Comparison of ENCODE assay signal across 2 cellular contexts in the genomic region with DNA sequence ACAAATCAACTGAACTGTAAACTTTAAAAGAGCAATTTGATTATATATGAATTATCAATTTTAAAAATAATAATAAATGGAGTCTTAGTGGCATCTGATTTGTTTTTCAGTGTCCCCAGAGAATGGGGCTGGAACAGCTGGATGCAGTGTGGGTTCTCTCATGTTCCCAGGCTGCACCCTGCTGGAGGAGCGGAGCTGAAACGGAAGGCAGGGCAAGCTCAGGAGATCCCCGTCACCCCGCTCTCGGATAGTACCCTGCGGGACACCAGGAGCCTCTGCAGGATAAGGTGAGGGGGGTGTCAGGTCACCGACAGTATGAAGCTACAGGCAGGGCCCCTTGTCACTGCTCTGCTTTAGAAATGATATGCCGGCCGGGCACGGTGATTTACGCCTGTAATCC.
TF ChIP-seq lines count a peak whose summit lies in the region.

No MANE protein-coding gene starts in this region.

TF ChIP-seq in K562, 482 proteins besides CTCF, POLR2A, EP300 and RAD21:
- no peak for TF ChIP-seq KAT8 (IDR thresholded peaks at IDR 0.05; ENCODE audit: low read depth)
- TF ChIP-seq, protein P1, sequence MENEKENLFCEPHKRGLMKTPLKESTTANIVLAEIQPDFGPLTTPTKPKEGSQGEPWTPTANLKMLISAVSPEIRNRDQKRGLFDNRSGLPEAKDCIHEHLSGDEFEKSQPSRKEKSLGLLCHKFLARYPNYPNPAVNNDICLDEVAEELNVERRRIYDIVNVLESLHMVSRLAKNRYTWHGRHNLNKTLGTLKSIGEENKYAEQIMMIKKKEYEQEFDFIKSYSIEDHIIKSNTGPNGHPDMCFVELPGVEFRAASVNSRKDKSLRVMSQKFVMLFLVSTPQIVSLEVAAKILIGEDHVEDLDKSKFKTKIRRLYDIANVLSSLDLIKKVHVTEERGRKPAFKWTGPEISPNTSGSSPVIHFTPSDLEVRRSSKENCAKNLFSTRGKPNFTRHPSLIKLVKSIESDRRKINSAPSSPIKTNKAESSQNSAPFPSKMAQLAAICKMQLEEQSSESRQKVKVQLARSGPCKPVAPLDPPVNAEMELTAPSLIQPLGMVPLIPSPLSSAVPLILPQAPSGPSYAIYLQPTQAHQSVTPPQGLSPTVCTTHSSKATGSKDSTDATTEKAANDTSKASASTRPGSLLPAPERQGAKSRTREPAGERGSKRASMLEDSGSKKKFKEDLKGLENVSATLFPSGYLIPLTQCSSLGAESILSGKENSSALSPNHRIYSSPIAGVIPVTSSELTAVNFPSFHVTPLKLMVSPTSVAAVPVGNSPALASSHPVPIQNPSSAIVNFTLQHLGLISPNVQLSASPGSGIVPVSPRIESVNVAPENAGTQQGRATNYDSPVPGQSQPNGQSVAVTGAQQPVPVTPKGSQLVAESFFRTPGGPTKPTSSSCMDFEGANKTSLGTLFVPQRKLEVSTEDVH (IDR thresholded peaks at IDR 0.05; ENCODE audit: low read depth, partially characterized antibody), result no peak
- TF ChIP-seq TRIM24 (IDR thresholded peaks at IDR 0.05), result no peak

TF ChIP-seq in SK-N-SH treated with all-trans-retinoic acid at 6 μM for 48 hours, 23 proteins besides CTCF, POLR2A, EP300 and RAD21:
- TF ChIP-seq ZFP3 (CRISPR knock-in tag; IDR thresholded peaks at IDR 0.05), result no peak
TF ChIP-seq in SK-N-SH treated with all-trans-retinoic acid at 6 μM for 48 hours: peak in this region for 0.
